In genomic region chr1:70205076-70205436, GRCh38 we compare ENCODE assay signal across 8 cellular contexts. TPM values are rescaled to one million over a fixed set of nuclear protein-coding genes. Genes with fewer than 3 reads are reported as not detected.
DNase-seq lines count a peak whose midpoint lies in the region; ATAC-seq, FAIRE-seq and TF ChIP-seq lines count a peak whose summit lies in the region.

No MANE protein-coding gene starts in this region.

- no peaks in the 10 kb centered on the region for H3K4me1 ChIP-seq in ES-I3 (ENCODE audit: insufficient read depth, low read length)
- peaks cover 32% of the 10 kb centered on the region for H3K4me1 ChIP-seq in OCI-LY3 (ENCODE audit: low read length)
- H3K4me1 ChIP-seq in endothelial cell of umbilical vein (ENCODE audit: control insufficient read depth, extremely low read depth, insufficient read depth, low read length) = peaks cover 27% of the 10 kb centered on the region

- no peaks in the 10 kb centered on the region for H3K9me1 ChIP-seq in endothelial cell of umbilical vein (replicated peaks; ENCODE audit: control insufficient read depth, extremely low read depth, insufficient read depth, low read length)

- no peak for FAIRE-seq in endothelial cell of umbilical vein (lab: Jason Lieb, UNC)

- H3K27me3 ChIP-seq in OCI-LY3 (ENCODE audit: low read depth, low read length) (no peaks in the 10 kb centered on the region), endothelial cell of umbilical vein (ENCODE audit: control insufficient read depth in 2 of 2, insufficient read depth in 2 of 2, low read length in 2 of 2) (no peaks in the 10 kb centered on the region)

- H3K4me2 ChIP-seq in OCI-LY3 (ENCODE audit: low read length) (peak overlapping the region; percentile 85), endothelial cell of umbilical vein (ENCODE audit: insufficient read depth, low read length) (peak overlapping the region; percentile 85)

- peak overlapping the region; percentile 88 for H3K9ac ChIP-seq in ES-I3 (ENCODE audit: low read depth, low read length)
- peak overlapping the region; percentile 91 for H3K9ac ChIP-seq in OCI-LY3 (ENCODE audit: low read length)
- H3K9ac ChIP-seq in endothelial cell of umbilical vein (replicated peaks; ENCODE audit: extremely low read depth, insufficient read depth, low read length) = peak overlapping the region; percentile 97

- ATAC-seq in GM21825 (IDR thresholded peaks at IDR 0.05; ENCODE audit: unreplicated experiment) = peak; percentile 29

- dilution Hi-C loops in endothelial cell of umbilical vein (cut with MboI; ENCODE audit: extremely low pct_ligation_motif_present, low sequenced_read_pairs) = no loop called here

- H3K4me1 Mint-ChIP-seq in osteocyte (ENCODE audit: unreplicated experiment) = peaks cover 52% of the 10 kb centered on the region

- H2AFZ ChIP-seq in OCI-LY3 (ENCODE audit: low read depth, low read length) = peak overlapping the region; percentile 68
- H2AFZ ChIP-seq in endothelial cell of umbilical vein (ENCODE audit: low read depth, low read length) = peak overlapping the region; percentile 97

- intact Hi-C loops in endothelial cell of umbilical vein (cut with micrococcal nuclease) = loop anchor here (1.0 to 10.0 kb wide), 6 partner anchors 16 to 876 kb away; partner anchors contain the start of genes ANKRD13C, CTH, LRRC7 and SRSF11

- TF ChIP-seq CTCF in OCI-LY3 (IDR thresholded peaks at IDR 0.05; ENCODE audit: low read depth, low read length) = no peak
- TF ChIP-seq CTCF in endothelial cell of umbilical vein (IDR thresholded peaks at IDR 0.05; ENCODE audit: extremely low read depth in 1 of 2, insufficient read depth in 1 of 2, low read depth in 1 of 2, low read length in 2 of 2) = no peak
- TF ChIP-seq CTCF in osteocyte (IDR thresholded peaks at IDR 0.05) = no peak
- TF ChIP-seq CTCF in GM10266 (IDR thresholded peaks at IDR 0.05; ENCODE audit: control insufficient read depth, insufficient read depth, low read depth, missing control alignments) = no peak

- BruUV-seq in endothelial cell of umbilical vein (replicated peaks; lab: Mats Ljungman, UMichigan) = TSS peak; percentile 65

- H3K27ac ChIP-seq in OCI-LY3 (ENCODE audit: low read length) (peak overlapping the region; percentile 67), endothelial cell of umbilical vein (ENCODE audit: insufficient read depth, low read depth, low read length) (peak overlapping the region; percentile 89)

- H3K79me2 ChIP-seq in OCI-LY3 (ENCODE audit: low read length) (peaks cover 99% of the 10 kb centered on the region), endothelial cell of umbilical vein (ENCODE audit: control insufficient read depth, insufficient read depth, low read length) (peaks cover 93% of the 10 kb centered on the region)

- H3K4me3 ChIP-seq in OCI-LY3 (ENCODE audit: low read length) = peak overlapping the region; percentile 97
- H3K4me3 ChIP-seq in endothelial cell of umbilical vein (replicated peaks in 1 of 3; ENCODE audit: insufficient read depth in 1 of 3, low read depth in 1 of 3, low read length in 3 of 3) = peak overlapping the region; percentile 63 to 96 (median 79)

- H3K27me3 Mint-ChIP-seq in osteocyte (ENCODE audit: unreplicated experiment) = no peaks in the 10 kb centered on the region

- no peaks in the 10 kb centered on the region for H3K9me3 ChIP-seq in ES-I3 (ENCODE audit: control insufficient read depth, insufficient read depth, low read length)
- H3K9me3 ChIP-seq in OCI-LY3 (ENCODE audit: insufficient read depth, low read length) = no peaks in the 10 kb centered on the region
- no peaks in the 10 kb centered on the region for H3K9me3 ChIP-seq in endothelial cell of umbilical vein (replicated peaks; ENCODE audit: control insufficient read depth, insufficient read depth, low read length)

- H3K4me3 Mint-ChIP-seq in osteocyte (ENCODE audit: unreplicated experiment) = peak overlapping the region; percentile 97

- no peak for TF ChIP-seq POLR2A in endothelial cell of umbilical vein (IDR thresholded peaks at IDR 0.05; ENCODE audit: low read depth, low read length)

- H3K36me3 Mint-ChIP-seq in osteocyte (ENCODE audit: unreplicated experiment) = peaks cover 6% of the 10 kb centered on the region

- CTCF ChIA-PET in endothelial cell of umbilical vein (lab: Charles Lee) = interaction anchor here (2.7 kb wide), 1 partner anchor 16 kb away, joined by 7 read pairs; the partner anchor contains the start of gene SRSF11

- DNase-seq in endothelial cell of umbilical vein (ENCODE audit: low read depth, low spot score) = no peak
- DNase-seq in osteocyte (ENCODE audit: extremely low spot score, unreplicated experiment) = no peak
- DNase-seq in GM10266 (ENCODE audit: extremely low spot score) = no peak
- no peak for DNase-seq in stimulated activated naive CD4-positive, alpha-beta T cell treated with Interleukin-2 at 50 U/mL for 16 hours (lab: John Stamatoyannopoulos, UW)
- DNase-seq in stimulated activated CD4-positive, alpha-beta T cell treated with anti-CD3 and anti-CD28 coated beads, Interleukin-1b, Interleukin-23, amount 100 ng/mL, for 48 hours = no peak

- POLR2A ChIA-PET in endothelial cell of umbilical vein (lab: Charles Lee) = interaction anchor here (1.6 kb wide), 1 partner anchor 206 kb away, joined by 3 read pairs; the partner anchor contains the start of gene CTH

- H3K36me3 ChIP-seq in ES-I3 (ENCODE audit: insufficient read depth, low read length) = no peaks in the 10 kb centered on the region
- no peaks in the 10 kb centered on the region for H3K36me3 ChIP-seq in OCI-LY3 (replicated peaks; ENCODE audit: low read depth, low read length)
- peaks cover 3% of the 10 kb centered on the region in 2 experiments for H3K36me3 ChIP-seq in endothelial cell of umbilical vein (ENCODE audit: control insufficient read depth in 2 of 2, extremely low read depth in 1 of 2, insufficient read depth in 2 of 2, low read length in 2 of 2)

- H3K9me3 Mint-ChIP-seq in osteocyte (ENCODE audit: unreplicated experiment) = no peaks in the 10 kb centered on the region

- H4K20me1 ChIP-seq in OCI-LY3 (ENCODE audit: insufficient read depth, low read length) (0 out of 2 replicates have a peak, but pooled peaks cover 4% of the 10 kb centered on the region), endothelial cell of umbilical vein (replicated peaks; ENCODE audit: control insufficient read depth, extremely low read depth, insufficient read depth, low read length) (no peaks in the 10 kb centered on the region)

- peak overlapping the region; percentile 100 for H3K27ac Mint-ChIP-seq in osteocyte (ENCODE audit: unreplicated experiment)

TF ChIP-seq in endothelial cell of umbilical vein, 7 proteins besides CTCF, POLR2A, EP300 and RAD21:
- TF ChIP-seq GATA2 (IDR thresholded peaks at IDR 0.05; ENCODE audit: insufficient read depth, insufficient read length, low read depth, low read length) (no peak), MYC (IDR thresholded peaks at IDR 0.05; ENCODE audit: low read depth, low read length) (no peak)

RNA-seq across cellular contexts. Expression of gene LRRC40, which starts 0.3 kb away (rescaled TPM):
- 20.6 and 21.1 TPM in 2 replicates for total RNA-seq in endothelial cell of umbilical vein
- 5.3 and 8.1 TPM in 2 replicates for polyA plus RNA-seq in endothelial cell of umbilical vein
- 10.6 and 10.9 TPM in 2 replicates for polyA plus RNA-seq in endothelial cell of umbilical vein (2011; cell fraction: cytosol; rRNA removed)
- 14.0 and 20.3 TPM in 2 replicates for polyA plus RNA-seq in endothelial cell of umbilical vein (2011; cell fraction: nucleus; rRNA removed)
- polyA plus RNA-seq in endothelial cell of umbilical vein (2012) = 12.0 and 18.7 TPM in 2 replicates
- polyA minus RNA-seq in endothelial cell of umbilical vein = 8.9 and 9.6 TPM in 2 replicates
- polyA minus RNA-seq in endothelial cell of umbilical vein (2011; cell fraction: cytosol; rRNA and poly(A)+ RNA removed) = 6.7 TPM
- polyA minus RNA-seq in endothelial cell of umbilical vein (2011; cell fraction: nucleus; rRNA and poly(A)+ RNA removed) = 11.4 and 16.3 TPM in 2 replicates
- total RNA-seq in osteocyte = 16.2 and 17.1 TPM in 2 replicates

RNA-seq across cellular contexts. Expression of gene SRSF11, which starts 16.1 kb away (rescaled TPM):
- 168 and 177 TPM in 2 replicates for total RNA-seq in endothelial cell of umbilical vein
- polyA plus RNA-seq in endothelial cell of umbilical vein = 204 and 241 TPM in 2 replicates
- 79.2 and 90.3 TPM in 2 replicates for polyA plus RNA-seq in endothelial cell of umbilical vein (2011; cell fraction: cytosol; rRNA removed)
- 1,118 and 1,335 TPM in 2 replicates for polyA plus RNA-seq in endothelial cell of umbilical vein (2011; cell fraction: nucleus; rRNA removed)
- polyA plus RNA-seq in endothelial cell of umbilical vein (2012) = 110 and 157 TPM in 2 replicates
- 443 and 450 TPM in 2 replicates for polyA minus RNA-seq in endothelial cell of umbilical vein
- polyA minus RNA-seq in endothelial cell of umbilical vein (2011; cell fraction: cytosol; rRNA and poly(A)+ RNA removed) = 81.1 TPM
- polyA minus RNA-seq in endothelial cell of umbilical vein (2011; cell fraction: nucleus; rRNA and poly(A)+ RNA removed) = 524 and 707 TPM in 2 replicates
- 209 and 214 TPM in 2 replicates for total RNA-seq in osteocyte
